In genomic region chr1:35763211-35763610, GRCh38 we compare ENCODE assay signal across 29 cellular contexts. TPM values are rescaled to one million over a fixed set of nuclear protein-coding genes. Genes with fewer than 3 reads are reported as not detected.
A peak's percentile ranks its signal among the peaks of the same experiment; 100 is the strongest.
DNase-seq lines count a peak whose midpoint lies in the region; ATAC-seq and TF ChIP-seq lines count a peak whose summit lies in the region.
"Had no signal": no experiment of that assay in that cellular context is flagged by ENCODE, and none has a peak within 500 bp of the region (broad histone marks: within the 10 kb centered on the region; RNA-seq: fewer than 3 reads in every experiment).

No MANE protein-coding gene starts in this region.

- DNase-seq in CD4-positive, CD25-positive, alpha-beta regulatory T cell, result no peak
- DNase-seq in GM04503 (ENCODE audit: low read depth), result peak; percentile 4
- peak; percentile 18 for DNase-seq in amniotic epithelial cell (ENCODE audit: low read depth)
- DNase-seq in fibroblast of villous mesenchyme (ENCODE audit: low read depth), result peak; percentile 75
- DNase-seq in head of caudate nucleus, result no peak
- DNase-seq in cerebellar nuclear complex (lab: John Stamatoyannopoulos, UW), result no peak
- DNase-seq in Ammon's horn (ENCODE audit: low spot score), result no peak
- DNase-seq: activated CD4-positive, alpha-beta T cell treated with anti-CD3 and anti-CD28 coated beads for 4 hours; activated naive CD4-positive, alpha-beta T cell; activated T-cell treated with anti-CD3 and anti-CD28 coated beads, Interleukin-2, amount 50 U/mL, for 48 hours; adrenal gland; DMS79; islet precursor cell; left lung; NCI-H1092 treated with DMSO at 0.1 percent for 48 hours; NCI-H1694 treated with DMSO at 0.1 percent for 48 hours; NCI-H524 treated with DMSO at 0.1 percent for 48 hours; NK-92 treated with Interleukin-12 subunit alpha and Interleukin-12 subunit beta, amount 100 ng/mL, for 24 hours; small intestine; stimulated activated naive B cell treated with anti-CD40 and anti-IgM and Interleukin-4, amounts not matched to agents 10 μg/mL and 1 μg/mL and 100 μg/mL, for 72 hours; T1000; upper lobe of left lung had no signal

- H3K27me3 ChIP-seq in CD4-positive, CD25-positive, alpha-beta regulatory T cell (ENCODE audit: control insufficient read depth, insufficient read depth, low read length), result no peaks in the 10 kb centered on the region
- H3K27me3 ChIP-seq: adrenal gland, left lung, upper lobe of left lung had no signal

- H3K4me1 Mint-ChIP-seq in CD4-positive, CD25-positive, alpha-beta regulatory T cell, result peaks cover 4 to 30% (median 14%) of the 10 kb centered on the region in 4 donors

- H3K4me1 ChIP-seq in CD4-positive, CD25-positive, alpha-beta regulatory T cell (ENCODE audit: control insufficient read depth, insufficient read depth, low read length, poor library complexity, severe bottlenecking), result peaks cover 7% of the 10 kb centered on the region
- H3K4me1 ChIP-seq: adrenal gland, left lung, parathyroid adenoma, upper lobe of left lung had no signal

- no peaks in the 10 kb centered on the region for H3K27me3 Mint-ChIP-seq in CD4-positive, CD25-positive, alpha-beta regulatory T cell
- H3K27me3 Mint-ChIP-seq: brain; memory B cell; stimulated activated naive B cell treated with anti-CD40 and anti-IgM and Interleukin-4, amounts not matched to agents 10 μg/mL and 1 μg/mL and 100 μg/mL, for 72 hours had no signal

- no peak for TF ChIP-seq CTCF in fibroblast of villous mesenchyme (IDR thresholded peaks at IDR 0.05; ENCODE audit: insufficient read depth, low read depth, low read length)

- no peak overlapping the region for H3K4me3 ChIP-seq in CD4-positive, CD25-positive, alpha-beta regulatory T cell (ENCODE audit: low read depth, low read length)
- H3K4me3 ChIP-seq in fibroblast of villous mesenchyme (ENCODE audit: low read depth, low read length), result no peak overlapping the region
- H3K4me3 ChIP-seq: adrenal gland, left lung, SK-N-MC, upper lobe of left lung had no signal

- peak overlapping the region in 1 of 4 donors; percentile 60 for H3K4me3 Mint-ChIP-seq in CD4-positive, CD25-positive, alpha-beta regulatory T cell
- H3K4me3 Mint-ChIP-seq: memory B cell; neural crest cell; stimulated activated naive B cell treated with anti-CD40 and anti-IgM and Interleukin-4, amounts not matched to agents 10 μg/mL and 1 μg/mL and 100 μg/mL, for 72 hours had no signal

- H3K36me3 Mint-ChIP-seq in CD4-positive, CD25-positive, alpha-beta regulatory T cell, result no peaks in the 10 kb centered on the region
- H3K36me3 Mint-ChIP-seq: memory B cell had no signal

- intact Hi-C loops in head of caudate nucleus (cut with DNase I), result no loop called here

- peak overlapping the region in 2 of 3 donors; percentile 13 to 24 for H3K27ac Mint-ChIP-seq in CD4-positive, CD25-positive, alpha-beta regulatory T cell
- H3K27ac Mint-ChIP-seq: brain; memory B cell; stimulated activated naive B cell treated with anti-CD40 and anti-IgM and Interleukin-4, amounts not matched to agents 10 μg/mL and 1 μg/mL and 100 μg/mL, for 72 hours had no signal

- no peaks in the 10 kb centered on the region for H3K36me3 ChIP-seq in CD4-positive, CD25-positive, alpha-beta regulatory T cell (ENCODE audit: control insufficient read depth, insufficient read depth, low read length)
- H3K36me3 ChIP-seq: adrenal gland, upper lobe of left lung had no signal

- no peaks in the 10 kb centered on the region for H3K9me3 Mint-ChIP-seq in CD4-positive, CD25-positive, alpha-beta regulatory T cell
- H3K9me3 Mint-ChIP-seq: brain; memory B cell; neural crest cell; stimulated activated naive B cell treated with anti-CD40 and anti-IgM and Interleukin-4, amounts not matched to agents 10 μg/mL and 1 μg/mL and 100 μg/mL, for 72 hours had no signal

- no peaks in the 10 kb centered on the region for H3K9me3 ChIP-seq in CD4-positive, CD25-positive, alpha-beta regulatory T cell (ENCODE audit: control insufficient read depth in 2 of 2, low read length in 2 of 2)
- H3K9me3 ChIP-seq: adrenal gland, left lung, upper lobe of left lung had no signal

- no peak for ATAC-seq in CD4-positive, CD25-positive, alpha-beta regulatory T cell (ENCODE audit: low read depth in 2 of 2)
- ATAC-seq: left lung; stimulated activated naive B cell treated with anti-CD40 and anti-IgM and Interleukin-4, amounts not matched to agents 10 μg/mL and 1 μg/mL and 100 μg/mL, for 72 hours had no signal

- no peak overlapping the region for H3K27ac ChIP-seq in CD4-positive, CD25-positive, alpha-beta regulatory T cell (ENCODE audit: insufficient read depth, low read length, poor library complexity, severe bottlenecking)
- H3K27ac ChIP-seq: adrenal gland, C4-2B, left lung, parathyroid adenoma, SK-N-MC, upper lobe of left lung, VCaP had no signal

RNA-seq across cellular contexts. Expression of gene CLSPN, which starts 6.6 kb away (rescaled TPM):
- 2.9 TPM for total RNA-seq in CD4-positive, CD25-positive, alpha-beta regulatory T cell
- under 1 TPM; 0.13 to 0.95 (median 0.29) TPM for polyA plus RNA-seq in CD4-positive, CD25-positive, alpha-beta regulatory T cell
- total RNA-seq in fibroblast of villous mesenchyme, result 10.4 and 10.6 TPM in 2 replicates

RNA-seq across cellular contexts. Expression of gene C1orf216, which starts 44.5 kb away (rescaled TPM):
- total RNA-seq in CD4-positive, CD25-positive, alpha-beta regulatory T cell, result 9.0 TPM
- 10 to 100 TPM; 12.6 to 23.9 (median 15.9) TPM for polyA plus RNA-seq in CD4-positive, CD25-positive, alpha-beta regulatory T cell
- 14.5 and 19.9 TPM in 2 replicates for total RNA-seq in fibroblast of villous mesenchyme

RNA-seq across cellular contexts. Expression of gene AGO4, which starts 44.6 kb away (rescaled TPM):
- total RNA-seq in CD4-positive, CD25-positive, alpha-beta regulatory T cell, result 12.7 TPM
- 1 to 10 TPM; 2.4 to 4.1 (median 3.6) TPM for polyA plus RNA-seq in CD4-positive, CD25-positive, alpha-beta regulatory T cell
- 13.8 and 16.1 TPM in 2 replicates for total RNA-seq in fibroblast of villous mesenchyme

Comparison
In these comparisons a context has a peak if more than half of its experiments do, and no peak if none do; other contexts are left out.
1. DNase-seq: peak in GM04503 (single experiment), amniotic epithelial cell (single experiment) and fibroblast of villous mesenchyme (single experiment); none in CD4-positive, CD25-positive, alpha-beta regulatory T cell (0 of 3), head of caudate nucleus (0 of 42), cerebellar nuclear complex (0 of 2) and Ammon's horn (single experiment).